In the genomic region with DNA sequence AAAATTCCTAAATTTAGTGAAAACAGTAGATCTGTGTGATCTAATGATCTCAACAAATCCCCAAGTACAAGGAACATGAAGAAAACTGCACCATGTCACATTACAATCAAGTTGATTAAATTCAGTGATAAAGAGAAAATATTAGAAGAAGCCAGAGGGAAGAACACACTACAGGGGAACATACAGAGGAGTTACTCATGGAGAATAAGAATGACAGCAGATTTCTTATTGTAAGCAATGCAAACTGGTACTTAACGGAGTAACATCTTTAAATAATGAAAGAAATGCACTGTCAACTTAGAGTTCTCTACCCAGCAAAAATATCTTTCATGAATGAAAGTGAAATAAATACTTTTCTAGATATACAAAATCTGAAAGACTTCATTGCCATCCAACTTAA, we compare ENCODE assay signal across 39 cellular contexts. TPM values are rescaled to one million over a fixed set of nuclear protein-coding genes. Genes with fewer than 3 reads are reported as not detected.
"Had no signal": no experiment of that assay in that cellular context is flagged by ENCODE, and none has a peak within 500 bp of the region (broad histone marks: within the 10 kb centered on the region; RNA-seq: fewer than 3 reads in every experiment).

No MANE protein-coding gene starts in this region.

- FAIRE-seq: astrocyte, bronchial epithelial cell had no signal

- H3K27me3 Mint-ChIP-seq: activated naive CD4-positive, alpha-beta T cell treated with anti-CD3 and anti-CD28 coated beads, Interleukin-2, amount 10 ng/mL, durations not matched to agents 7 days and 5 days; activated naive CD4-positive, alpha-beta T cell treated with anti-CD3 and anti-CD28 coated beads, Interleukin-2, amount 50 U/mL, for 24 hours; activated naive CD8-positive, alpha-beta T cell; activated naive CD8-positive, alpha-beta T cell treated with anti-CD3 and anti-CD28 coated beads for 36 hours; activated naive CD8-positive, alpha-beta T cell treated with anti-CD3 and anti-CD28 coated beads, Interleukin-2, amount 10 ng/mL, durations not matched to agents 7 days and 5 days; activated naive CD8-positive, alpha-beta T cell treated with anti-CD3 and anti-CD28 coated beads, Interleukin-2, amount 50 U/mL, for 24 hours; activated T-cell treated with anti-CD3 and anti-CD28 coated beads, Interleukin-2, amount 50 U/mL, for 24 hours; activated T-helper 17 cell treated with anti-CD3 and anti-CD28 coated beads, Interleukin-2, amount 50 U/mL, for 72 hours; central memory CD8-positive, alpha-beta T cell had no signal

- DNase-seq: activated effector memory CD4-positive, alpha-beta T cell treated with anti-CD3 and anti-CD28 coated beads, Interleukin-2, amount 50 U/mL, for 16 hours; activated effector memory CD4-positive, alpha-beta T cell treated with Interleukin-2 at 50 U/mL for 16 hours; activated gamma-delta T cell; activated gamma-delta T cell treated with Interleukin-2 at 50 U/mL for 16 hours; activated naive CD4-positive, alpha-beta T cell; activated naive CD4-positive, alpha-beta T cell treated with anti-CD3 and anti-CD28 coated beads for 36 hours; activated naive CD4-positive, alpha-beta T cell treated with anti-CD3 and anti-CD28 coated beads, Interleukin-2, amount 10 ng/mL, durations not matched to agents 7 days and 5 days; activated naive CD4-positive, alpha-beta T cell treated with anti-CD3 and anti-CD28 coated beads, Interleukin-2, amount 50 U/mL, for 16 hours; activated naive CD4-positive, alpha-beta T cell treated with Interleukin-2 at 50 U/mL for 16 hours; activated naive CD8-positive, alpha-beta T cell treated with anti-CD3 and anti-CD28 coated beads for 36 hours; activated naive CD8-positive, alpha-beta T cell treated with anti-CD3 and anti-CD28 coated beads, Interleukin-2, amount 10 ng/mL, durations not matched to agents 7 days and 5 days; activated naive CD8-positive, alpha-beta T cell treated with anti-CD3 and anti-CD28 coated beads, Interleukin-2, amount 50 U/mL, for 24 hours; activated T-cell treated with anti-CD3 and anti-CD28 coated beads, Interleukin-2, amount 50 U/mL, for 1 hour; activated T-cell treated with anti-CD3 and anti-CD28 coated beads, Interleukin-2, amount 50 U/mL, for 24 hours; activated T-cell treated with anti-CD3 and anti-CD28 coated beads, Interleukin-2, amount 50 U/mL, for 4 hours; activated T-cell treated with anti-CD3 and anti-CD28 coated beads, Interleukin-2, amount 50 U/mL, for 48 hours; activated T-cell treated with anti-CD3 and anti-CD28 coated beads, Interleukin-2, amount 50 U/mL, for 72 hours; adrenal gland; amniotic stem cell; anterior cingulate cortex; aorta; body of pancreas; brain microvascular endothelial cell; caudate nucleus; central memory CD4-positive, alpha-beta T cell; cerebellar nuclear complex had no signal

- H3K4me1 ChIP-seq: adrenal gland, ascending aorta, body of pancreas, breast epithelium had no signal

- H3K4me3 Mint-ChIP-seq: activated naive CD4-positive, alpha-beta T cell treated with anti-CD3 and anti-CD28 coated beads for 36 hours; activated naive CD4-positive, alpha-beta T cell treated with anti-CD3 and anti-CD28 coated beads, Interleukin-2, amount 10 ng/mL, durations not matched to agents 7 days and 5 days; activated naive CD4-positive, alpha-beta T cell treated with anti-CD3 and anti-CD28 coated beads, Interleukin-2, amount 50 U/mL, for 24 hours; activated naive CD8-positive, alpha-beta T cell; activated naive CD8-positive, alpha-beta T cell treated with anti-CD3 and anti-CD28 coated beads for 36 hours; activated naive CD8-positive, alpha-beta T cell treated with anti-CD3 and anti-CD28 coated beads, Interleukin-2, amount 10 ng/mL, durations not matched to agents 7 days and 5 days; activated naive CD8-positive, alpha-beta T cell treated with anti-CD3 and anti-CD28 coated beads, Interleukin-2, amount 50 U/mL, for 24 hours; activated T-cell treated with anti-CD3 and anti-CD28 coated beads, Interleukin-2, amount 50 U/mL, for 24 hours; activated T-cell treated with anti-CD3 and anti-CD28 coated beads, Interleukin-2, amount 50 U/mL, for 4 hours; activated T-cell treated with anti-CD3 and anti-CD28 coated beads, Interleukin-2, amount 50 U/mL, for 72 hours; activated T-helper 1 cell treated with anti-CD3 and anti-CD28 coated beads, Interleukin-12 subunit alpha, Interleukin-12 subunit beta, Interleukin-2, Interleukin-4 antibody, amounts not matched to agents 30 ng/mL and 10 ng/mL and 1 ng/mL, durations not matched to agents 14 hours and 24 hours and 36 hours; activated T-helper 17 cell treated with anti-CD3 and anti-CD28 coated beads, Interleukin-2, amount 50 U/mL, for 72 hours; brain; central memory CD8-positive, alpha-beta T cell had no signal

- H3K4me3 ChIP-seq: adrenal gland, ascending aorta, body of pancreas, breast epithelium, cardiac muscle cell had no signal

- H3K9me3 ChIP-seq: adrenal gland, body of pancreas had no signal

- ATAC-seq: activated naive CD4-positive, alpha-beta T cell treated with anti-CD3 and anti-CD28 coated beads, Interleukin-2, amount 50 U/mL, for 72 hours; activated naive CD8-positive, alpha-beta T cell treated with anti-CD3 and anti-CD28 coated beads, Interleukin-2, amount 50 U/mL, for 24 hours; activated T-cell treated with anti-CD3 and anti-CD28 coated beads, Interleukin-2, amount 50 U/mL, for 4 hours; activated T-cell treated with anti-CD3 and anti-CD28 coated beads, Interleukin-2, amount 50 U/mL, for 72 hours; activated T-helper 17 cell treated with anti-CD3 and anti-CD28 coated beads, Interleukin-2, amount 50 U/mL, for 72 hours; body of pancreas had no signal

- H3K27me3 ChIP-seq: adrenal gland, ascending aorta, body of pancreas, brain microvascular endothelial cell, breast epithelium, cardiac muscle cell had no signal

- H3K27ac Mint-ChIP-seq: activated naive CD4-positive, alpha-beta T cell treated with anti-CD3 and anti-CD28 coated beads for 36 hours; activated naive CD4-positive, alpha-beta T cell treated with anti-CD3 and anti-CD28 coated beads, Interleukin-2, amount 10 ng/mL, durations not matched to agents 7 days and 5 days; activated naive CD4-positive, alpha-beta T cell treated with anti-CD3 and anti-CD28 coated beads, Interleukin-2, amount 50 U/mL, for 24 hours; activated naive CD4-positive, alpha-beta T cell treated with anti-CD3 and anti-CD28 coated beads, Interleukin-2, amount 50 U/mL, for 72 hours; activated naive CD8-positive, alpha-beta T cell; activated naive CD8-positive, alpha-beta T cell treated with anti-CD3 and anti-CD28 coated beads for 36 hours; activated naive CD8-positive, alpha-beta T cell treated with anti-CD3 and anti-CD28 coated beads, Interleukin-2, amount 10 ng/mL, durations not matched to agents 7 days and 5 days; activated naive CD8-positive, alpha-beta T cell treated with anti-CD3 and anti-CD28 coated beads, Interleukin-2, amount 50 U/mL, for 24 hours; activated T-cell treated with anti-CD3 and anti-CD28 coated beads, Interleukin-2, amount 50 U/mL, for 24 hours; activated T-cell treated with anti-CD3 and anti-CD28 coated beads, Interleukin-2, amount 50 U/mL, for 72 hours; activated T-helper 1 cell treated with anti-CD3 and anti-CD28 coated beads, Interleukin-12 subunit alpha, Interleukin-12 subunit beta, Interleukin-2, Interleukin-4 antibody, amounts not matched to agents 30 ng/mL and 10 ng/mL and 1 ng/mL, durations not matched to agents 14 hours and 24 hours and 36 hours; activated T-helper 17 cell treated with anti-CD3 and anti-CD28 coated beads, Interleukin-2, amount 50 U/mL, for 72 hours; activated T-helper 2 cell treated with anti-CD3 and anti-CD28 coated beads, Interferon-gamma antibody, Interleukin-2, Interleukin-4, amounts not matched to agents 10 μg/mL and 5 μg/mL and 100 μg/mL, durations not matched to agents 14 hours and 24 hours and 36 hours; brain had no signal

- H3K9me3 Mint-ChIP-seq: activated T-helper 1 cell treated with anti-CD3 and anti-CD28 coated beads, Interleukin-12 subunit alpha, Interleukin-12 subunit beta, Interleukin-2, Interleukin-4 antibody, amounts not matched to agents 30 ng/mL and 10 ng/mL and 1 ng/mL, durations not matched to agents 14 hours and 24 hours and 36 hours; activated T-helper 2 cell treated with anti-CD3 and anti-CD28 coated beads, Interferon-gamma antibody, Interleukin-2, Interleukin-4, amounts not matched to agents 10 μg/mL and 5 μg/mL and 100 μg/mL, durations not matched to agents 14 hours and 24 hours and 36 hours had no signal

- H3K27ac ChIP-seq: adrenal gland, ascending aorta, body of pancreas, brain microvascular endothelial cell, breast epithelium, cardiac muscle cell had no signal

- H3K4me1 Mint-ChIP-seq: activated naive CD4-positive, alpha-beta T cell treated with anti-CD3 and anti-CD28 coated beads, Interleukin-2, amount 10 ng/mL, durations not matched to agents 7 days and 5 days; activated naive CD4-positive, alpha-beta T cell treated with anti-CD3 and anti-CD28 coated beads, Interleukin-2, amount 50 U/mL, for 24 hours; activated naive CD8-positive, alpha-beta T cell treated with anti-CD3 and anti-CD28 coated beads for 36 hours; activated naive CD8-positive, alpha-beta T cell treated with anti-CD3 and anti-CD28 coated beads, Interleukin-2, amount 10 ng/mL, durations not matched to agents 7 days and 5 days; activated naive CD8-positive, alpha-beta T cell treated with anti-CD3 and anti-CD28 coated beads, Interleukin-2, amount 50 U/mL, for 24 hours; activated T-helper 17 cell treated with anti-CD3 and anti-CD28 coated beads, Interleukin-2, amount 50 U/mL, for 72 hours; brain; central memory CD8-positive, alpha-beta T cell had no signal

- H3K36me3 ChIP-seq: adrenal gland, ascending aorta, brain microvascular endothelial cell, breast epithelium, cardiac muscle cell had no signal

- H3K36me3 Mint-ChIP-seq: activated naive CD4-positive, alpha-beta T cell treated with anti-CD3 and anti-CD28 coated beads, Interleukin-2, amount 10 ng/mL, durations not matched to agents 7 days and 5 days; activated naive CD4-positive, alpha-beta T cell treated with anti-CD3 and anti-CD28 coated beads, Interleukin-2, amount 50 U/mL, for 24 hours; activated naive CD8-positive, alpha-beta T cell; activated naive CD8-positive, alpha-beta T cell treated with anti-CD3 and anti-CD28 coated beads for 36 hours; activated naive CD8-positive, alpha-beta T cell treated with anti-CD3 and anti-CD28 coated beads, Interleukin-2, amount 10 ng/mL, durations not matched to agents 7 days and 5 days had no signal

RNA-seq across cellular contexts. Expression of a gene that starts 21.1 kb away (rescaled TPM):
- total RNA-seq: activated naive CD4-positive, alpha-beta T cell treated with anti-CD3 and anti-CD28 coated beads for 36 hours; activated naive CD4-positive, alpha-beta T cell treated with anti-CD3 and anti-CD28 coated beads, Interleukin-2, amount 50 U/mL, for 72 hours; activated naive CD8-positive, alpha-beta T cell treated with anti-CD3 and anti-CD28 coated beads for 36 hours; activated naive CD8-positive, alpha-beta T cell treated with anti-CD3 and anti-CD28 coated beads, Interleukin-2, amount 10 ng/mL, durations not matched to agents 7 days and 5 days; activated T-cell treated with anti-CD3 and anti-CD28 coated beads, Interleukin-2, amount 50 U/mL, for 4 hours; activated T-cell treated with anti-CD3 and anti-CD28 coated beads, Interleukin-2, amount 50 U/mL, for 72 hours; activated T-helper 1 cell treated with anti-CD3 and anti-CD28 coated beads, Interleukin-12 subunit alpha, Interleukin-12 subunit beta, Interleukin-2, Interleukin-4 antibody, amounts not matched to agents 30 ng/mL and 10 ng/mL and 1 ng/mL, durations not matched to agents 14 hours and 24 hours and 36 hours; activated T-helper 17 cell treated with anti-CD3 and anti-CD28 coated beads, Interleukin-2, amount 50 U/mL, for 72 hours; activated T-helper 2 cell treated with anti-CD3 and anti-CD28 coated beads, Interferon-gamma antibody, Interleukin-2, Interleukin-4, amounts not matched to agents 10 μg/mL and 5 μg/mL and 100 μg/mL, durations not matched to agents 14 hours and 24 hours and 36 hours had no signal
- polyA plus RNA-seq: cardiac muscle cell had no signal
